1 cellular context compared by ENCODE assay signal in the genomic region with DNA sequence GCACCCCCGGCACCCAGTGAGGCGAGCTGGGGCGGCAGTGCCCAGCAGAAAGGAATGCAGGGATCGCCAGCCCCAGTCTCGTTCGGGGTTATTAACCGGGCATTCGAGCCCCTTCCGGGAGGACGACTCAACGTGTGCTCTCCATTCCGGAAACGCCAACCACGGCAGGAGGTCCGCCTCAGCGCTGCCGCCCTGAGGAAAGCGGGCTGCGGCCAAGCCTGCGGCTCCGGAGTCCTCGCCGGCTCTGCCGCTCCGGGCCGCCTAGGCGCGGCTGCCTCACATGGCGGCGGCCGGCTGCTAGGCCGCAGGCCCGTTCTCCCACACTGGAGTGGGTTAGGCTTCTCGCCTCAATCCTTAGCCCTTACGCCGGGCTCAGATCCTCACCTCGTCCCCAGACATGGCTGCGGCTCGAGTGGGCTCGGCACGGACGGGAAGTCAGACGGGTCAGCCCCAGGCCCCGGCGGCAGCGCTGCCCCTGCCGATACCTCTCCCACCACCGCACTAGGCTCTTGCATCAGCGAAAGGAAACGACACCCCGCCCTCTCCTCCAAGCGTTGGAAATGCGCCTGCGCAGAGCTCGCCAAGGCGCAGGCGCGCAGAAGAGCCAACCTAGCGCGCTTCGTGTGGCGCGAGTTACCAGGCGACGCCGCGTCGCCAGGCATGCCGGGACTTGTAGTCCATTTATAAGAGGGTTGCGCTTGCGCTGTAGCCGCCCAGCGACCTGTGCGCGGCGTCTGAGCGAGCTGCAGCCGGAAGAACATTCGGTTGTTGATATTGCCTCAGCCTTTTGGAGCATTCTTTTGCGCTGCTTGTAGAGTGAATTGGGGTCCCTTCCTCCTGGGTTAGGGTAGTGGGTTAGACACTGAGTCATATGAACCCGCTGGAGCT.
TF ChIP-seq lines count a peak whose summit lies in the region.

EIF2S2 (minus strand) TSS at position 532 of the 888 bp plus-strand sequence; CDS start at position 399, 133 bp downstream.

TF ChIP-seq in HepG2, 621 proteins besides CTCF, POLR2A, EP300 and RAD21 (continued from another document and continues in another):
- TF ChIP-seq ZNF782 (CRISPR knock-in tag; IDR thresholded peaks at IDR 0.05; ENCODE audit: borderline replicate concordance), result peak; percentile 93
- TF ChIP-seq ZNF441 (CRISPR knock-in tag; IDR thresholded peaks at IDR 0.05; ENCODE audit: borderline replicate concordance), result peak; percentile 78
- TF ChIP-seq SAFB2 (CRISPR knock-in tag; IDR thresholded peaks at IDR 0.05; ENCODE audit: borderline replicate concordance, low read depth), result peak; percentile 100
- TF ChIP-seq FOXA1 (IDR thresholded peaks at IDR 0.05), result no peak
- peak; percentile 94 for TF ChIP-seq FOXA1 (CRISPR knock-in tag; IDR thresholded peaks at IDR 0.05)
- peak; percentile 95 for TF ChIP-seq ZNF788 (CRISPR knock-in tag; IDR thresholded peaks at IDR 0.05; ENCODE audit: borderline replicate concordance)
- TF ChIP-seq HIVEP1 (CRISPR knock-in tag; IDR thresholded peaks at IDR 0.05), result no peak; the same call in 1 of the 2 replicates
- TF ChIP-seq ZKSCAN8 (CRISPR knock-in tag; IDR thresholded peaks at IDR 0.05; ENCODE audit: borderline replicate concordance), result peak; percentile 91; the same call in 1 of the 2 replicates
- peak; percentile 94 for TF ChIP-seq SMAD3 (CRISPR knock-in tag; IDR thresholded peaks at IDR 0.05)
- TF ChIP-seq, protein P1, sequence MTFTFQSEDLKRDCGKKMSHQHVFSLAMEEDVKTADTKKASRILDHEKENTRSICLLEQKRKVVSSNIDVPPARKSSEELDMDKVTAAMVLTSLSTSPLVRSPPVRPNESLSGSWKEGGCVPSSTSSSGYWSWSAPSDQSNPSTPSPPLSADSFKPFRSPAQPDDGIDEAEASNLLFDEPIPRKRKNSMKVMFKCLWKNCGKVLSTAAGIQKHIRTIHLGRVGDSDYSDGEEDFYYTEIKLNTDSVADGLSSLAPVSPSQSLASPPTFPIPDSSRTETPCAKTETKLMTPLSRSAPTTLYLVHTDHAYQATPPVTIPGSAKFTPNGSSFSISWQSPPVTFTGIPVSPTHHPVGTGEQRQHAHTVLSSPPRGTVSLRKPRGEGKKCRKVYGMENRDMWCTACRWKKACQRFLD (CRISPR knock-in tag; IDR thresholded peaks at IDR 0.05; ENCODE audit: borderline replicate concordance), result peak; percentile 99
- no peak for TF ChIP-seq PCBP2 (optimal IDR thresholded peaks at IDR 0.05; ENCODE audit: low read depth, low read length, poor library complexity, severe bottlenecking)
- TF ChIP-seq USF2 (IDR thresholded peaks at IDR 0.05; ENCODE audit: low read depth, low read length), result no peak
- no peak; the same call in 1 of the 2 replicates for TF ChIP-seq USF2 (CRISPR knock-in tag; IDR thresholded peaks at IDR 0.05; ENCODE audit: borderline replicate concordance)
- TF ChIP-seq, protein P2, sequence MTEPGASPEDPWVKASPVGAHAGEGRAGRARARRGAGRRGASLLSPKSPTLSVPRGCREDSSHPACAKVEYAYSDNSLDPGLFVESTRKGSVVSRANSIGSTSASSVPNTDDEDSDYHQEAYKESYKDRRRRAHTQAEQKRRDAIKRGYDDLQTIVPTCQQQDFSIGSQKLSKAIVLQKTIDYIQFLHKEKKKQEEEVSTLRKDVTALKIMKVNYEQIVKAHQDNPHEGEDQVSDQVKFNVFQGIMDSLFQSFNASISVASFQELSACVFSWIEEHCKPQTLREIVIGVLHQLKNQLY (CRISPR knock-in tag; IDR thresholded peaks at IDR 0.05), result peak; percentile 32; the same call in 1 of the 2 replicates
- no peak for TF ChIP-seq HHEX (CRISPR knock-in tag; IDR thresholded peaks at IDR 0.05)
- no peak for TF ChIP-seq FOXP1 (IDR thresholded peaks at IDR 0.05)
- TF ChIP-seq FOXP1 (CRISPR knock-in tag; IDR thresholded peaks at IDR 0.05), result peak; percentile 25
- peak; percentile 94 for TF ChIP-seq ZNF556 (CRISPR knock-in tag; IDR thresholded peaks at IDR 0.05; ENCODE audit: borderline replicate concordance)
- peak; percentile 59; the same call in 1 of the 2 replicates for TF ChIP-seq ZNF44 (CRISPR knock-in tag; IDR thresholded peaks at IDR 0.05)
- TF ChIP-seq ZBTB43 (CRISPR knock-in tag; conservative IDR thresholded peaks at IDR 0.05), result peak; percentile 88
- peak; percentile 71 for TF ChIP-seq HMG20A (CRISPR knock-in tag; IDR thresholded peaks at IDR 0.05; ENCODE audit: borderline replicate concordance)
- peak; percentile 97; the same call in 1 of the 2 replicates for TF ChIP-seq HES4 (CRISPR knock-in tag; IDR thresholded peaks at IDR 0.05; ENCODE audit: borderline replicate concordance)
- TF ChIP-seq, protein P3, sequence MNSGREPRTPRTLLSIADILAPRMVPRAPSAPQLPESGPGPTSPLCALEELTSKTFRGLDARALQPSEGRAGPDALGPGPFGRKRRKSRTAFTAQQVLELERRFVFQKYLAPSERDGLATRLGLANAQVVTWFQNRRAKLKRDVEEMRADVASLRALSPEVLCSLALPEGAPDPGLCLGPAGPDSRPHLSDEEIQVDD (CRISPR knock-in tag; IDR thresholded peaks at IDR 0.05; ENCODE audit: borderline replicate concordance), result peak; percentile 98; the same call in 1 of the 2 replicates
- peak; percentile 86 for TF ChIP-seq STAT5B (CRISPR knock-in tag; IDR thresholded peaks at IDR 0.05)
- peak; percentile 96 for TF ChIP-seq HOXA3 (CRISPR knock-in tag; IDR thresholded peaks at IDR 0.05)
- TF ChIP-seq SP4 (CRISPR knock-in tag; IDR thresholded peaks at IDR 0.05), result peak; percentile 95
- no peak for TF ChIP-seq CHD4 (IDR thresholded peaks at IDR 0.05; ENCODE audit: borderline replicate concordance, low read length)
- TF ChIP-seq, protein P4, sequence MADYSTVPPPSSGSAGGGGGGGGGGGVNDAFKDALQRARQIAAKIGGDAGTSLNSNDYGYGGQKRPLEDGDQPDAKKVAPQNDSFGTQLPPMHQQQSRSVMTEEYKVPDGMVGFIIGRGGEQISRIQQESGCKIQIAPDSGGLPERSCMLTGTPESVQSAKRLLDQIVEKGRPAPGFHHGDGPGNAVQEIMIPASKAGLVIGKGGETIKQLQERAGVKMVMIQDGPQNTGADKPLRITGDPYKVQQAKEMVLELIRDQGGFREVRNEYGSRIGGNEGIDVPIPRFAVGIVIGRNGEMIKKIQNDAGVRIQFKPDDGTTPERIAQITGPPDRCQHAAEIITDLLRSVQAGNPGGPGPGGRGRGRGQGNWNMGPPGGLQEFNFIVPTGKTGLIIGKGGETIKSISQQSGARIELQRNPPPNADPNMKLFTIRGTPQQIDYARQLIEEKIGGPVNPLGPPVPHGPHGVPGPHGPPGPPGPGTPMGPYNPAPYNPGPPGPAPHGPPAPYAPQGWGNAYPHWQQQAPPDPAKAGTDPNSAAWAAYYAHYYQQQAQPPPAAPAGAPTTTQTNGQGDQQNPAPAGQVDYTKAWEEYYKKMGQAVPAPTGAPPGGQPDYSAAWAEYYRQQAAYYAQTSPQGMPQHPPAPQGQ (CRISPR knock-in tag; IDR thresholded peaks at IDR 0.05; ENCODE audit: borderline replicate concordance), result peak; percentile 44; the same call in 1 of the 2 replicates
- TF ChIP-seq, protein P5, sequence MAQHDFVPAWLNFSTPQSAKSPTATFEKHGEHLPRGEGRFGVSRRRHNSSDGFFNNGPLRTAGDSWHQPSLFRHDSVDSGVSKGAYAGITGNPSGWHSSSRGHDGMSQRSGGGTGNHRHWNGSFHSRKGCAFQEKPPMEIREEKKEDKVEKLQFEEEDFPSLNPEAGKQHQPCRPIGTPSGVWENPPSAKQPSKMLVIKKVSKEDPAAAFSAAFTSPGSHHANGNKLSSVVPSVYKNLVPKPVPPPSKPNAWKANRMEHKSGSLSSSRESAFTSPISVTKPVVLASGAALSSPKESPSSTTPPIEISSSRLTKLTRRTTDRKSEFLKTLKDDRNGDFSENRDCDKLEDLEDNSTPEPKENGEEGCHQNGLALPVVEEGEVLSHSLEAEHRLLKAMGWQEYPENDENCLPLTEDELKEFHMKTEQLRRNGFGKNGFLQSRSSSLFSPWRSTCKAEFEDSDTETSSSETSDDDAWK (CRISPR knock-in tag; IDR thresholded peaks at IDR 0.05), result no peak
- TF ChIP-seq NR2F1 (CRISPR knock-in tag; IDR thresholded peaks at IDR 0.05), result peak in 1 of 2 experiments; percentile 46; a peak in 1 of 4 replicates
- peak; percentile 96 for TF ChIP-seq TBP (CRISPR knock-in tag; IDR thresholded peaks at IDR 0.05)
- 0 out of 2 replicates have a peak, but pooled peaks have one; percentile 17 for TF ChIP-seq ZNF234 (CRISPR knock-in tag; conservative IDR thresholded peaks at IDR 0.05)
- TF ChIP-seq ZNF337 (CRISPR knock-in tag; IDR thresholded peaks at IDR 0.05; ENCODE audit: borderline replicate concordance, low read depth), result no peak; the same call in 1 of the 2 replicates
- peak; percentile 97 for TF ChIP-seq ZNF501 (CRISPR knock-in tag; IDR thresholded peaks at IDR 0.05)
- peak; percentile 97 for TF ChIP-seq TBX2 (CRISPR knock-in tag; IDR thresholded peaks at IDR 0.05; ENCODE audit: borderline replicate concordance)
- 0 out of 2 replicates have a peak, but pooled peaks have one; percentile 38 for TF ChIP-seq PPARG (CRISPR knock-in tag; conservative IDR thresholded peaks at IDR 0.05)
- 0 out of 2 replicates have a peak, but pooled peaks have one; percentile 43 for TF ChIP-seq NFE2 (CRISPR knock-in tag; IDR thresholded peaks at IDR 0.05)
- TF ChIP-seq, protein P6, sequence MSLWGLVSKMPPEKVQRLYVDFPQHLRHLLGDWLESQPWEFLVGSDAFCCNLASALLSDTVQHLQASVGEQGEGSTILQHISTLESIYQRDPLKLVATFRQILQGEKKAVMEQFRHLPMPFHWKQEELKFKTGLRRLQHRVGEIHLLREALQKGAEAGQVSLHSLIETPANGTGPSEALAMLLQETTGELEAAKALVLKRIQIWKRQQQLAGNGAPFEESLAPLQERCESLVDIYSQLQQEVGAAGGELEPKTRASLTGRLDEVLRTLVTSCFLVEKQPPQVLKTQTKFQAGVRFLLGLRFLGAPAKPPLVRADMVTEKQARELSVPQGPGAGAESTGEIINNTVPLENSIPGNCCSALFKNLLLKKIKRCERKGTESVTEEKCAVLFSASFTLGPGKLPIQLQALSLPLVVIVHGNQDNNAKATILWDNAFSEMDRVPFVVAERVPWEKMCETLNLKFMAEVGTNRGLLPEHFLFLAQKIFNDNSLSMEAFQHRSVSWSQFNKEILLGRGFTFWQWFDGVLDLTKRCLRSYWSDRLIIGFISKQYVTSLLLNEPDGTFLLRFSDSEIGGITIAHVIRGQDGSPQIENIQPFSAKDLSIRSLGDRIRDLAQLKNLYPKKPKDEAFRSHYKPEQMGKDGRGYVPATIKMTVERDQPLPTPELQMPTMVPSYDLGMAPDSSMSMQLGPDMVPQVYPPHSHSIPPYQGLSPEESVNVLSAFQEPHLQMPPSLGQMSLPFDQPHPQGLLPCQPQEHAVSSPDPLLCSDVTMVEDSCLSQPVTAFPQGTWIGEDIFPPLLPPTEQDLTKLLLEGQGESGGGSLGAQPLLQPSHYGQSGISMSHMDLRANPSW (CRISPR knock-in tag; IDR thresholded peaks at IDR 0.05; ENCODE audit: borderline replicate concordance), result peak; percentile 89; the same call in 1 of the 2 replicates
- TF ChIP-seq XRCC5 (optimal IDR thresholded peaks at IDR 0.05; ENCODE audit: low read length), result peak; percentile 40
- no peak for TF ChIP-seq SRSF9 (IDR thresholded peaks at IDR 0.05; ENCODE audit: borderline replicate concordance, insufficient read depth, low read depth, low read length, poor library complexity, severe bottlenecking)
- TF ChIP-seq TEAD3 (CRISPR knock-in tag; optimal IDR thresholded peaks at IDR 0.05; ENCODE audit: borderline replicate concordance), result peak; percentile 84
- peak; percentile 83; the same call in 1 of the 2 replicates for TF ChIP-seq ZNF775 (CRISPR knock-in tag; IDR thresholded peaks at IDR 0.05; ENCODE audit: borderline replicate concordance)
